9 cellular contexts compared by ENCODE assay signal in genomic region chr7:104627516-104627915, GRCh38.
DNase-seq lines count a peak whose midpoint lies in the region; ATAC-seq and TF ChIP-seq lines count a peak whose summit lies in the region.
"Had no signal": no experiment of that assay in that cellular context is flagged by ENCODE, and none has a peak within 500 bp of the region (broad histone marks: within the 10 kb centered on the region; RNA-seq: fewer than 3 reads in every experiment).

No MANE protein-coding gene starts in this region.

- H3K9me3 ChIP-seq in BE2C (no peaks in the 10 kb centered on the region), tibial artery (no peaks in the 10 kb centered on the region), T-helper 17 cell (ENCODE audit: control insufficient read depth, low read length, poor library complexity, severe bottlenecking) (no peaks in the 10 kb centered on the region)

- H3K36me3 ChIP-seq in BE2C (no peaks in the 10 kb centered on the region), tibial artery (no peaks in the 10 kb centered on the region)

- no peak overlapping the region for H3K27ac Mint-ChIP-seq in activated CD8-positive, alpha-beta T cell treated with anti-CD3 and anti-CD28 coated beads, Interleukin-2, amount 10 ng/mL, durations not matched to agents 7 days and 5 days
- H3K27ac Mint-ChIP-seq in T-helper 17 cell: no peak overlapping the region

- no peaks in the 10 kb centered on the region for H3K4me1 Mint-ChIP-seq in activated CD8-positive, alpha-beta T cell treated with anti-CD3 and anti-CD28 coated beads, Interleukin-2, amount 10 ng/mL, durations not matched to agents 7 days and 5 days (ENCODE audit: low read depth)
- no peaks in the 10 kb centered on the region for H3K4me1 Mint-ChIP-seq in T-helper 17 cell

- H3K27me3 ChIP-seq in BE2C (no peaks in the 10 kb centered on the region), tibial artery (no peaks in the 10 kb centered on the region)
- H3K27me3 ChIP-seq: foreskin keratinocyte had no signal

- intact Hi-C loops in tibial artery (cut with DNase I; ENCODE audit: low total_unique reads): no loop called here

- DNase-seq in BE2C (peak; percentile 17), inferior parietal cortex (ENCODE audit: extremely low spot score) (peak; percentile 14), tibial artery (no peak), T-helper 17 cell (no peak), NCI-H1417 treated with DMSO at 0.1 percent for 48 hours (lab: John Stamatoyannopoulos, UW) (no peak)
- DNase-seq in activated CD8-positive, alpha-beta T cell treated with anti-CD3 and anti-CD28 coated beads, Interleukin-2, amount 10 ng/mL, durations not matched to agents 7 days and 5 days: peak; percentile 48

- H3K27ac ChIP-seq in tibial artery: no peak overlapping the region
- H3K27ac ChIP-seq: foreskin keratinocyte had no signal

- POLR2A ChIA-PET in activated CD8-positive, alpha-beta T cell treated with anti-CD3 and anti-CD28 coated beads, Interleukin-2, amount 10 ng/mL, durations not matched to agents 7 days and 5 days (lab: Charles Lee): no interaction called here

- H3K9me3 Mint-ChIP-seq in activated CD8-positive, alpha-beta T cell treated with anti-CD3 and anti-CD28 coated beads, Interleukin-2, amount 10 ng/mL, durations not matched to agents 7 days and 5 days (ENCODE audit: insufficient read depth): no peaks in the 10 kb centered on the region

- TF ChIP-seq RAD21 in Ishikawa (IDR thresholded peaks at IDR 0.05; ENCODE audit: low read depth): no peak

- CTCF ChIA-PET in activated CD8-positive, alpha-beta T cell treated with anti-CD3 and anti-CD28 coated beads, Interleukin-2, amount 10 ng/mL, durations not matched to agents 7 days and 5 days (lab: Charles Lee): no interaction called here

- no peak for ATAC-seq in activated CD8-positive, alpha-beta T cell treated with anti-CD3 and anti-CD28 coated beads, Interleukin-2, amount 10 ng/mL, durations not matched to agents 7 days and 5 days
- no peak for ATAC-seq in T-helper 17 cell
- ATAC-seq in GM19467 (IDR thresholded peaks at IDR 0.05; ENCODE audit: unreplicated experiment): no peak
- ATAC-seq: foreskin keratinocyte had no signal

- TF ChIP-seq CTCF in BE2C (IDR thresholded peaks at IDR 0.05; ENCODE audit: low read depth, low read length) (no peak), tibial artery (IDR thresholded peaks at IDR 0.05) (no peak)

- peaks cover 48% of the 10 kb centered on the region for H3K4me1 ChIP-seq in BE2C
- no peaks in the 10 kb centered on the region for H3K4me1 ChIP-seq in tibial artery
- H3K4me1 ChIP-seq: foreskin keratinocyte had no signal

- no peaks in the 10 kb centered on the region for H3K27me3 Mint-ChIP-seq in activated CD8-positive, alpha-beta T cell treated with anti-CD3 and anti-CD28 coated beads, Interleukin-2, amount 10 ng/mL, durations not matched to agents 7 days and 5 days (ENCODE audit: low read depth)
- H3K27me3 Mint-ChIP-seq in T-helper 17 cell: no peaks in the 10 kb centered on the region

- H3K4me3 ChIP-seq in BE2C (ENCODE audit: low read depth, low read length) (no peak overlapping the region), tibial artery (no peak overlapping the region)

- H3K4me3 Mint-ChIP-seq in activated CD8-positive, alpha-beta T cell treated with anti-CD3 and anti-CD28 coated beads, Interleukin-2, amount 10 ng/mL, durations not matched to agents 7 days and 5 days: no peak overlapping the region
- no peak overlapping the region for H3K4me3 Mint-ChIP-seq in T-helper 17 cell

- TF ChIP-seq EP300 in Ishikawa (IDR thresholded peaks at IDR 0.05; ENCODE audit: borderline replicate concordance): no peak

- H3K36me3 Mint-ChIP-seq in activated CD8-positive, alpha-beta T cell treated with anti-CD3 and anti-CD28 coated beads, Interleukin-2, amount 10 ng/mL, durations not matched to agents 7 days and 5 days (ENCODE audit: low read depth): no peaks in the 10 kb centered on the region
- no peaks in the 10 kb centered on the region for H3K36me3 Mint-ChIP-seq in T-helper 17 cell (ENCODE audit: low read depth)

TF ChIP-seq in Ishikawa, 13 proteins besides CTCF, POLR2A, EP300 and RAD21:
- TF ChIP-seq FOXM1 (IDR thresholded peaks at IDR 0.05; ENCODE audit: borderline replicate concordance, low read depth): no peak
- TF ChIP-seq NFIC (IDR thresholded peaks at IDR 0.05): no peak
- no peak for TF ChIP-seq TCF12 (IDR thresholded peaks at IDR 0.05; ENCODE audit: low read depth)
- peak; percentile 91 for TF ChIP-seq REST (IDR thresholded peaks at IDR 0.05; ENCODE audit: low read depth)
- no peak for TF ChIP-seq CREB1 (IDR thresholded peaks at IDR 0.05; ENCODE audit: low read depth)
- TF ChIP-seq TEAD4 (IDR thresholded peaks at IDR 0.05): no peak
- TF ChIP-seq CEBPB (IDR thresholded peaks at IDR 0.05): no peak

Comparison
In these comparisons a context has a peak if more than half of its experiments do, and no peak if none do; other contexts are left out.
1. DNase-seq: peak in BE2C (single experiment), activated CD8-positive, alpha-beta T cell treated with anti-CD3 and anti-CD28 coated beads, Interleukin-2, amount 10 ng/mL, durations not matched to agents 7 days and 5 days (single experiment) and inferior parietal cortex (single experiment); none in tibial artery (0 of 2), T-helper 17 cell (0 of 3) and NCI-H1417 treated with DMSO at 0.1 percent for 48 hours (single experiment).